Comparison of ENCODE assay signal across 15 cellular contexts in genomic region chr10:8297951-8298350, GRCh38.
DNase-seq lines count a peak whose midpoint lies in the region; FAIRE-seq and TF ChIP-seq lines count a peak whose summit lies in the region.
"Had no signal": no experiment of that assay in that cellular context is flagged by ENCODE, and none has a peak within 500 bp of the region (broad histone marks: within the 10 kb centered on the region; RNA-seq: fewer than 3 reads in every experiment).

No MANE protein-coding gene starts in this region.

- H3K4ac ChIP-seq in H1 (replicated peaks; ENCODE audit: insufficient read length, low read depth, low read length), result no peak overlapping the region
- no peak overlapping the region for H3K4ac ChIP-seq in mesenchymal stem cell (ENCODE audit: low read depth in 1 of 2, low read length in 2 of 2)

- dilution Hi-C loops in mammary epithelial cell (cut with HindIII; ENCODE audit: low sequenced_read_pairs), result no loop called here

- TF ChIP-seq RAD21 in H1 (IDR thresholded peaks at IDR 0.05 in 1 of 2, conservative IDR thresholded peaks at IDR 0.05 in 1 of 2; ENCODE audit: low read depth in 2 of 2, low read length in 2 of 2), result no peak

- intact Hi-C loops in mammary epithelial cell (cut with micrococcal nuclease), result loop anchor here (10.0 kb wide), 1 partner anchor 57 kb away; no protein-coding TSS in a partner anchor

- H2BK5ac ChIP-seq in H1 (ENCODE audit: low read depth, low read length) (no peak overlapping the region), mesenchymal stem cell (ENCODE audit: low read depth, low read length, poor library complexity, severe bottlenecking) (no peak overlapping the region)

- H2BK12ac ChIP-seq in H1 (ENCODE audit: low read depth, low read length), result peak overlapping the region; percentile 19; the same call in 1 of the 2 replicates
- H2BK12ac ChIP-seq in mesenchymal stem cell (ENCODE audit: low read length in 2 of 2), result no peak overlapping the region

- 91% methylated on average over 1 of the region's 1 CpG; no CpG with 5 or more reads in 1 of the 2 experiments for WGBS in H1 (ENCODE audit: extremely low coverage in 1 of 2, insufficient coverage in 1 of 2, insufficient read length in 1 of 2, insufficient replicate concordance in 2 of 2, low coverage in 1 of 2, low lambda C conversion rate in 2 of 2, missing lambda C conversion rate in 1 of 2), 2 experiments
- 63% methylated on average over 1 of the region's 1 CpG for WGBS in mesenchymal stem cell
- whole genome bisulfite sequencing in mammary epithelial cell (ENCODE audit: low coverage, missing lambda C conversion rate), result 78% methylated on average over 1 of the region's 1 CpG

- H3K79me1 ChIP-seq in H1 (ENCODE audit: low read depth, low read length) (no peaks in the 10 kb centered on the region), mesenchymal stem cell (replicated peaks; ENCODE audit: low read length, poor library complexity, severe bottlenecking) (no peaks in the 10 kb centered on the region)

- H3K9ac ChIP-seq in Loucy (ENCODE audit: low read depth, low read length, poor library complexity, severe bottlenecking) (no peak overlapping the region), H1 (replicated peaks in 1 of 4; ENCODE audit: extremely low read depth in 1 of 4, low read depth in 3 of 4, low read length in 3 of 4) (no peak overlapping the region), mesenchymal stem cell (ENCODE audit: low read length) (no peak overlapping the region), mammary epithelial cell (ENCODE audit: insufficient read depth, low read length) (no peak overlapping the region)

- H3K18ac ChIP-seq in H1 (ENCODE audit: extremely low read depth, low read length), result no peak overlapping the region
- no peak overlapping the region for H3K18ac ChIP-seq in mesenchymal stem cell (ENCODE audit: low read depth in 1 of 2, low read length in 2 of 2)

- H4K5ac ChIP-seq in H1 (ENCODE audit: insufficient read length, low read depth, low read length), result no peak overlapping the region

- no peak overlapping the region for H2BK15ac ChIP-seq in H1 (ENCODE audit: low read length)
- no peak overlapping the region for H2BK15ac ChIP-seq in mesenchymal stem cell (ENCODE audit: low read depth, poor library complexity, severe bottlenecking)

- H3K14ac ChIP-seq in H1 (ENCODE audit: insufficient read length) (no peak overlapping the region), mesenchymal stem cell (ENCODE audit: low read length in 2 of 2) (no peak overlapping the region)

- TF ChIP-seq CTCF in Loucy (conservative IDR thresholded peaks at IDR 0.05; ENCODE audit: low read length), result no peak
- TF ChIP-seq CTCF in H1 (IDR thresholded peaks at IDR 0.05; ENCODE audit: control extremely low read depth in 1 of 3, insufficient read depth in 1 of 3, low read depth in 1 of 3, low read length in 3 of 3), result no peak
- TF ChIP-seq CTCF in mammary epithelial cell (conservative IDR thresholded peaks at IDR 0.05 in 1 of 2, IDR thresholded peaks at IDR 0.05 in 1 of 2; ENCODE audit: extremely low read depth in 1 of 2, insufficient read depth in 1 of 2, low read depth in 1 of 2, low read length in 2 of 2), result no peak

- FAIRE-seq in H1 (lab: Jason Lieb, UNC), result no peak
- FAIRE-seq: G401.6, GM12892 had no signal

- in situ Hi-C loops in mammary epithelial cell (cut with MboI; ENCODE audit: low sequenced_read_pairs in 2 of 2), result no loop called here

- H2BK120ac ChIP-seq in H1 (replicated peaks; ENCODE audit: low read depth, low read length) (no peak overlapping the region), mesenchymal stem cell (ENCODE audit: low read depth, low read length) (no peak overlapping the region)

- H4K20me1 ChIP-seq in Loucy (ENCODE audit: insufficient read depth, low read length, poor library complexity, severe bottlenecking) (no peaks in the 10 kb centered on the region), H1 (replicated peaks in 1 of 2; ENCODE audit: control insufficient read depth in 1 of 2, insufficient read depth in 2 of 2, low read length in 2 of 2) (no peaks in the 10 kb centered on the region), mammary epithelial cell (ENCODE audit: insufficient read depth, low read length) (no peaks in the 10 kb centered on the region)

- TF ChIP-seq POLR2A in H1 (IDR thresholded peaks at IDR 0.05; ENCODE audit: control extremely low read depth in 1 of 2, low read depth in 2 of 2, low read length in 2 of 2), result no peak

- no peak overlapping the region for H2AK5ac ChIP-seq in H1 (ENCODE audit: low read depth, low read length)
- H2AK5ac ChIP-seq in mesenchymal stem cell (ENCODE audit: low read length, severe bottlenecking), result no peak overlapping the region

- peaks cover 15% of the 10 kb centered on the region for H3K4me1 ChIP-seq in Loucy (ENCODE audit: insufficient read depth, low read length, poor library complexity, severe bottlenecking)
- peaks cover 0 to 3% (median 0%) of the 10 kb centered on the region in 4 experiments; a peak in 3 of 7 replicates for H3K4me1 ChIP-seq in H1 (replicated peaks in 1 of 4; ENCODE audit: control insufficient read depth in 3 of 4, insufficient read depth in 4 of 4, low read length in 3 of 4)
- no peaks in the 10 kb centered on the region for H3K4me1 ChIP-seq in mesenchymal stem cell (ENCODE audit: control insufficient read depth, insufficient read depth, low read depth, low read length)
- H3K4me1 ChIP-seq in mammary epithelial cell (ENCODE audit: insufficient read depth, low read length), result peaks cover 14% of the 10 kb centered on the region

- no peak overlapping the region for H2BK20ac ChIP-seq in H1 (ENCODE audit: low read length)

- H3K4me3 ChIP-seq in Loucy (ENCODE audit: low read length, poor library complexity, severe bottlenecking), result no peak overlapping the region
- H3K4me3 ChIP-seq in H1 (ENCODE audit: extremely low read depth in 1 of 4, insufficient read depth in 2 of 4, low read depth in 3 of 4, low read length in 4 of 4), result no peak overlapping the region
- H3K4me3 ChIP-seq in mesenchymal stem cell (ENCODE audit: insufficient read depth in 1 of 2, low read depth in 1 of 2, low read length in 2 of 2), result no peak overlapping the region
- H3K4me3 ChIP-seq in mammary epithelial cell (replicated peaks in 1 of 3; ENCODE audit: insufficient read depth in 1 of 3, low read depth in 2 of 3, low read length in 3 of 3), result no peak overlapping the region

- no peaks in the 10 kb centered on the region for H3K9me2 ChIP-seq in Loucy (replicated peaks; ENCODE audit: low read depth, low read length)

- DNase-seq in H1 (ENCODE audit: low read depth in 1 of 2, low spot score in 2 of 2) (no peak), mesenchymal stem cell (peak; percentile 14), globus pallidus (ENCODE audit: low spot score) (no peak), mammary epithelial cell (no peak)
- no peak for DNase-seq in stimulated activated CD4-positive, alpha-beta T cell treated with anti-CD3 and anti-CD28 coated beads, Interleukin-2, amount 100 ng/mL, for 24 hours
- DNase-seq: Caco-2; CD4-positive, CD25-positive, alpha-beta regulatory T cell; CD8-positive, alpha-beta T cell; DMS153; DND-41; H9 had no signal

- peaks cover 3% of the 10 kb centered on the region; the same call in 1 of the 2 replicates for H3K23me2 ChIP-seq in H1 (ENCODE audit: low read depth, low read length)

- H3K9me3 ChIP-seq in Loucy (ENCODE audit: insufficient read depth, low read depth, low read length) (no peaks in the 10 kb centered on the region), H1 (ENCODE audit: insufficient read depth in 2 of 2, low read depth in 1 of 2, low read length in 1 of 2) (no peaks in the 10 kb centered on the region), mesenchymal stem cell (ENCODE audit: control insufficient read depth, low read length) (no peaks in the 10 kb centered on the region), mammary epithelial cell (replicated peaks; ENCODE audit: insufficient read depth, low read length) (no peaks in the 10 kb centered on the region)
- H3K9me3 ChIP-seq: Caco-2 had no signal

- H3K36me3 ChIP-seq in Loucy (ENCODE audit: insufficient read depth, low read length) (no peaks in the 10 kb centered on the region), H1 (ENCODE audit: control insufficient read depth in 2 of 4, insufficient read depth in 4 of 4, low read length in 3 of 4) (no peaks in the 10 kb centered on the region), mesenchymal stem cell (ENCODE audit: control insufficient read depth in 1 of 2, insufficient read depth in 2 of 2, low read depth in 1 of 2, low read length in 2 of 2) (no peaks in the 10 kb centered on the region), mammary epithelial cell (ENCODE audit: insufficient read depth, low read length) (no peaks in the 10 kb centered on the region)

- H3K4me2 ChIP-seq in Loucy (ENCODE audit: low read depth, low read length, poor library complexity, severe bottlenecking) (peak overlapping the region; percentile 73), H1 (ENCODE audit: insufficient read depth in 1 of 2, low read depth in 2 of 2, low read length in 2 of 2) (no peak overlapping the region), mesenchymal stem cell (ENCODE audit: low read length, poor library complexity, severe bottlenecking) (no peak overlapping the region), mammary epithelial cell (ENCODE audit: insufficient read depth, low read depth, low read length) (no peak overlapping the region)

- POLR2A ChIA-PET in H1 (lab: Charles Lee; ENCODE audit: partially characterized antibody), result no interaction called here

- no peak overlapping the region for H3K56ac ChIP-seq in H1 (replicated peaks; ENCODE audit: insufficient read length, low read depth, low read length)

- H4K8ac ChIP-seq in H1 (ENCODE audit: extremely low read depth, insufficient read depth, low read length) (no peak overlapping the region), mesenchymal stem cell (ENCODE audit: low read length) (no peak overlapping the region)

- no peaks in the 10 kb centered on the region for H3K27me3 ChIP-seq in Loucy (ENCODE audit: insufficient read depth, low read length, poor library complexity, severe bottlenecking)
- H3K27me3 ChIP-seq in H1 (replicated peaks in 1 of 4; ENCODE audit: control insufficient read depth in 3 of 4, extremely low read depth in 1 of 4, insufficient read depth in 3 of 4, low read length in 3 of 4), result peaks cover 0 to 9% (median 5%) of the 10 kb centered on the region in 4 experiments; a peak in 5 of 7 replicates
- H3K27me3 ChIP-seq in mesenchymal stem cell (ENCODE audit: control insufficient read depth in 1 of 2, insufficient read depth in 1 of 2, low read length in 2 of 2), result peaks cover 0 to 7% of the 10 kb centered on the region in 2 experiments
- no peaks in the 10 kb centered on the region for H3K27me3 ChIP-seq in mammary epithelial cell (ENCODE audit: insufficient read depth, low read length)

- no peak for TF ChIP-seq EP300 in H1 (IDR thresholded peaks at IDR 0.05; ENCODE audit: borderline replicate concordance in 1 of 2, low read depth in 2 of 2, low read length in 2 of 2)

- CTCF ChIA-PET in H1 (lab: Charles Lee; ENCODE audit: partially characterized antibody), result no interaction called here
- CTCF ChIA-PET in mammary epithelial cell (lab: Charles Lee; ENCODE audit: low non-redundant PET), result no interaction called here

- no peak overlapping the region for H3K23ac ChIP-seq in H1 (ENCODE audit: insufficient read length)
- no peak overlapping the region for H3K23ac ChIP-seq in mesenchymal stem cell (ENCODE audit: low read length in 2 of 2)

- no TSS peak for BruUV-seq in mammary epithelial cell (replicated peaks; lab: Mats Ljungman, UMichigan)

- H3K27ac ChIP-seq in H1 (ENCODE audit: low read depth, low read length), result no peak overlapping the region
- no peak overlapping the region for H3K27ac ChIP-seq in mesenchymal stem cell (ENCODE audit: low read length, poor library complexity, severe bottlenecking)
- no peak overlapping the region for H3K27ac ChIP-seq in mammary epithelial cell (ENCODE audit: insufficient read depth, low read depth, low read length)
- H3K27ac ChIP-seq: C4-2B had no signal

- H3K79me2 ChIP-seq in Loucy (ENCODE audit: insufficient read depth, low read length) (no peaks in the 10 kb centered on the region), H1 (ENCODE audit: control insufficient read depth in 1 of 2, insufficient read depth in 2 of 2, low read length in 2 of 2) (no peaks in the 10 kb centered on the region), mammary epithelial cell (ENCODE audit: insufficient read depth, low read length) (no peaks in the 10 kb centered on the region)

- H3F3A ChIP-seq in Loucy (ENCODE audit: low read depth), result no peaks in the 10 kb centered on the region

- H2AFZ ChIP-seq in Loucy (ENCODE audit: low read length) (no peak overlapping the region), H1 (ENCODE audit: low read length) (no peak overlapping the region), mesenchymal stem cell (ENCODE audit: low read depth, low read length) (no peak overlapping the region), mammary epithelial cell (ENCODE audit: low read depth, low read length) (no peak overlapping the region)

- no peak overlapping the region for H4K91ac ChIP-seq in H1 (replicated peaks; ENCODE audit: insufficient read length, low read length)
- no peak overlapping the region for H4K91ac ChIP-seq in mesenchymal stem cell (ENCODE audit: low read length)
